ENCODE assay signal across 8 cellular contexts in the genomic region with DNA sequence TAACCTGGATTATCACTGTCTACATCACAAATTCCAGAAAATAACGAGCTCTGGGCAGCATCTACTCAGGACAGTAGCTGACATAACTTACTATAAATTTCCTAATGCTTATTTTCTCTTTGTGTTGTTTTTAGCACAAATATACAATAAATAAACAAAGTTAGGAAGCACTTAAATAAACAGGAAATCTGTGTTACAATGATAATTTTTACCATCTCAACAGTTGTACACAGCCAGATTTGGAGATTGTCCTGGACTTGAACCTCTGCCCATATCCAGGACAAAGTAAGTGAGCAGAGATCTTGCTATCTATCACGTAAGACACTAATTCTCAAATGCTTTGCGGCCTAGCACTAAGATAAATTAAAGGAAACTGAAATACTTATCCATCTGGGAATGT. TPM values are rescaled to one million over a fixed set of nuclear protein-coding genes. Genes with fewer than 3 reads are reported as not detected.
"Had no signal": no experiment of that assay in that cellular context is flagged by ENCODE, and none has a peak within 500 bp of the region (broad histone marks: within the 10 kb centered on the region; RNA-seq: fewer than 3 reads in every experiment).

No MANE protein-coding gene starts in this region.

- H3K4me3 ChIP-seq: GM12878 had no signal

- DNase-seq: GDM1, GF-D8 had no signal

- ATAC-seq: GM12878 had no signal

- FAIRE-seq: G401.6, GM12878, GM12891, GM18507, GM19239 had no signal

RNA-seq across cellular contexts. Expression of a gene that starts 48.7 kb away (rescaled TPM):
- total RNA-seq: G401 had no signal
